ENCODE assay signal across 8 cellular contexts in genomic region chr14:23284654-23285529, GRCh38. TPM values are rescaled to one million over a fixed set of nuclear protein-coding genes. Genes with fewer than 3 reads are reported as not detected.
DNase-seq lines count a peak whose midpoint lies in the region; ATAC-seq and TF ChIP-seq lines count a peak whose summit lies in the region.

No MANE protein-coding gene starts in this region.

- no peak for TF ChIP-seq CTCF in coronary artery (IDR thresholded peaks at IDR 0.05)

- H3K4me1 ChIP-seq in aorta (ENCODE audit: control insufficient read depth in 1 of 2, insufficient read depth in 2 of 2, low read length in 2 of 2) = no peaks in the 10 kb centered on the region

- H3K27ac ChIP-seq in coronary artery = peak overlapping the region; percentile 90 to 95
- H3K27ac ChIP-seq in aorta (ENCODE audit: low read depth in 1 of 2, low read length in 2 of 2) = peak overlapping the region in 1 of 2 donors; percentile 77

- H3K4me3 ChIP-seq in coronary artery (peak overlapping the region; percentile 85), aorta (ENCODE audit: low read length in 2 of 2) (peak overlapping the region; percentile 70 to 79)

- H3K9me3 ChIP-seq in aorta (ENCODE audit: control insufficient read depth, low read length) = no peaks in the 10 kb centered on the region

- DNase-seq in DMS79 treated with DMSO at 0.1 percent for 48 hours (lab: John Stamatoyannopoulos, UW) = peak; percentile 25
- DNase-seq in DMS79 (lab: John Stamatoyannopoulos, UW) = no peak
- peak; percentile 52 for DNase-seq in OCI-M1 (lab: John Stamatoyannopoulos, UW)
- no peak for DNase-seq in coronary artery (ENCODE audit: low spot score)
- DNase-seq in midbrain (lab: John Stamatoyannopoulos, UW) = peak; percentile 38
- DNase-seq in aorta = no peak

- ATAC-seq in aorta (ENCODE audit: low FRiP score) = no peak
- ATAC-seq in GM21515 (IDR thresholded peaks at IDR 0.05; ENCODE audit: unreplicated experiment) = no peak
- no peak for ATAC-seq in GM18861 (IDR thresholded peaks at IDR 0.05; ENCODE audit: unreplicated experiment)

- 24 to 26% methylated on average over 9 of the region's 9 CpGs for WGBS in aorta, 2 donors

- H3K36me3 ChIP-seq in aorta (ENCODE audit: control insufficient read depth in 1 of 2, insufficient read depth in 2 of 2, low read length in 1 of 2) = no peaks in the 10 kb centered on the region

- H3K27me3 ChIP-seq in aorta (ENCODE audit: control insufficient read depth in 1 of 2, insufficient read depth in 2 of 2, low read length in 1 of 2) = no peaks in the 10 kb centered on the region

- intact Hi-C loops in aorta (cut with DNase I) = no loop called here

RNA-seq across cellular contexts. Expression of gene HOMEZ, which starts 1.0 kb away (rescaled TPM):
- 10 to 100 TPM in 1 of 2 donors, 1 to 10 TPM in 1; 5.8 to 10.6 TPM for total RNA-seq in aorta
- polyA plus RNA-seq in aorta = 1 to 10 TPM; 1.9 to 2.9 TPM

RNA-seq across cellular contexts. Expression of gene PPP1R3E, which starts 17.8 kb away (rescaled TPM):
- 10 to 100 TPM in 1 of 2 donors, 1 to 10 TPM in 1; 9.3 to 13.8 TPM for total RNA-seq in aorta
- polyA plus RNA-seq in aorta = 10 to 100 TPM in 1 of 2 donors, 1 to 10 TPM in 1; 4.9 to 13.3 TPM

RNA-seq across cellular contexts. Expression of gene BCL2L2, which starts 21.7 kb away (rescaled TPM):
- total RNA-seq in aorta = 10 to 100 TPM; 68.6 to 70.7 TPM
- polyA plus RNA-seq in aorta = 100 to 1,000 TPM in 1 of 2 donors, 10 to 100 TPM in 1; 66.1 to 114 TPM

RNA-seq across cellular contexts. Expression of gene PABPN1, which starts 36.4 kb away (rescaled TPM):
- 100 to 1,000 TPM; 106 to 139 TPM for total RNA-seq in aorta
- polyA plus RNA-seq in aorta = 100 to 1,000 TPM in 1 of 2 donors, 10 to 100 TPM in 1; 57.0 to 226 TPM

RNA-seq across cellular contexts. Expression of gene RNF212B, which starts 47.2 kb away (rescaled TPM):
- total RNA-seq in aorta = not detected
- not detected for polyA plus RNA-seq in aorta

Comparison
In these comparisons a context has a peak if more than half of its experiments do, and no peak if none do; other contexts are left out.
1. DNase-seq: peak in DMS79 treated with DMSO at 0.1 percent for 48 hours (single experiment), OCI-M1 (single experiment) and midbrain (single experiment); none in DMS79 (single experiment), coronary artery (single experiment) and aorta (0 of 2).